In the genomic region with DNA sequence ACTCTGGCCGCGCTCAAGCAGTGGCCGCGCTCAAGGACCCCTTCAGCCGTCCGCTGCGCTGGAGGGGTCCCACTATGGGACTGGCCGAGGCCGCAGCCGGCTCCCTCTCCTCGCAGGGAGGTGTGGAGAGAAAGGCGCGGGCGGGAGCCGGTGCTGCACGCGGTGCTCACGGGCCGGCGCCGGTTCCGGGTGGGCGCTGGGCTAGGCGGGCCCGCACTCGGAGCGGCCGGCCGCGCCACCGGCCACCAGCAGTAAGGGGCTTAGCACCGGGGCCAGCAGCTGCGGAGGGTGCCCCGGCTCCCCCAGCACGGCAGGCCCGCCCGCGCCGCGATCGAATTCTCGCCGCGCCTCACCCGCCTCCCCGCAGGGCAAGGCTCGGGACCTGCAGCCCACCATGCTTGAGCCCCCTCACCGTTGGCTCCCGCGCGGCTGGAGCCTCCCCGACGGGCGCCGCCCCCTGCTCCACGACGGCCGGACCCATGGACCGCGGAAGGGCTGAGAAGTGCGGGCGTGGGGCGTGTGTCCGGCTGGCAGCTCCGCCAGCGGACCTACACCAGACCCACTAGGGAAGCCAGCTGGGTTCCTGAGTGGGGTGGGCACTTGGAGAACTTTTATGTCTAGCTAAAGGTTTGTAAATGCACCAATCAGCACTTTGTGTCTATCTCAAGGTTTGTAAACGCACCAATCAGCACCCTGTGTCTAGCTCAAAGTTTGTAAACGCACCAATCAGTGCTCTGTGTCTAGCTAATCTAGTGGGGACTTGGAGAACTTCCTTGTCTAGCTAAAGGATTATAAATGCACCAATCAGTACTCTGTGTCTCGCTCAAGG, we compare ENCODE assay signal across 9 cellular contexts. TPM values are rescaled to one million over a fixed set of nuclear protein-coding genes. Genes with fewer than 3 reads are reported as not detected.
DNase-seq lines count a peak whose midpoint lies in the region; ATAC-seq, FAIRE-seq and TF ChIP-seq lines count a peak whose summit lies in the region.
"Had no signal": no experiment of that assay in that cellular context is flagged by ENCODE, and none has a peak within 500 bp of the region (broad histone marks: within the 10 kb centered on the region; RNA-seq: fewer than 3 reads in every experiment).

No MANE protein-coding gene starts in this region.

- H3K4me1 ChIP-seq in muscle layer of duodenum (ENCODE audit: control insufficient read depth in 1 of 2, insufficient read depth in 2 of 2, low read length in 2 of 2), result peaks cover 3 to 9% of the 10 kb centered on the region in 2 donors

- ATAC-seq in Right ventricle myocardium inferior (peak; percentile 59), GM21423 (IDR thresholded peaks at IDR 0.05; ENCODE audit: unreplicated experiment) (no peak), HG03097 (IDR thresholded peaks at IDR 0.05; ENCODE audit: low FRiP score, unreplicated experiment) (no peak)

- intact Hi-C loops in Right ventricle myocardium inferior (cut with DNase I), result loop anchor here (2.0 to 5.0 kb wide), 3 partner anchors 50 to 340 kb away; a partner anchor contains a TSS
- intact Hi-C loops in cardiac septum (cut with DNase I), result loop anchor here (5.0 kb wide), 2 partner anchors 220 to 355 kb away; a partner anchor contains a TSS
- intact Hi-C loops in dorsolateral prefrontal cortex (cut with DNase I), result loop anchor here in 1 of 2 donors (2.0 to 5.0 kb wide), 4 partner anchors 50 to 357 kb away; a partner anchor contains a TSS

- no peaks in the 10 kb centered on the region for H3K9me3 ChIP-seq in muscle layer of duodenum (ENCODE audit: control insufficient read depth in 1 of 2, low read length in 2 of 2)

- DNase-seq in Right ventricle myocardium inferior (ENCODE audit: missing footprints) (no peak), cardiac septum (ENCODE audit: low spot score) (no peak), dorsolateral prefrontal cortex (no peak), urothelium cell line (ENCODE audit: low spot score) (no peak), COLO829 (ENCODE audit: low spot score) (no peak)
- DNase-seq: OCI-M1 had no signal

- peak; percentile 5 for FAIRE-seq in urothelium cell line (lab: Jason Lieb, UNC)

- H3K27me3 ChIP-seq in dorsolateral prefrontal cortex (peaks cover 0 to 15% (median 4%) of the 10 kb centered on the region in 45 donors), muscle layer of duodenum (ENCODE audit: low read depth, low read length) (no peaks in the 10 kb centered on the region)

- no peak overlapping the region for H3K27ac ChIP-seq in dorsolateral prefrontal cortex
- no peak overlapping the region for H3K27ac ChIP-seq in muscle layer of duodenum (ENCODE audit: low read length)

- H3K36me3 ChIP-seq in muscle layer of duodenum (ENCODE audit: control insufficient read depth in 1 of 2, insufficient read depth in 2 of 2, low read length in 2 of 2), result no peaks in the 10 kb centered on the region

- H3K4me3 ChIP-seq in dorsolateral prefrontal cortex (peak overlapping the region; percentile 32 to 75 (median 57)), muscle layer of duodenum (ENCODE audit: low read depth in 1 of 2, low read length in 2 of 2) (peak overlapping the region; percentile 37 to 83)

- TF ChIP-seq CTCF in dorsolateral prefrontal cortex (IDR thresholded peaks at IDR 0.05 in 54 of 56, conservative IDR thresholded peaks at IDR 0.05 in 2 of 56; ENCODE audit: low read depth in 1 of 56, partially characterized antibody in 56 of 56), result no peak

RNA-seq across cellular contexts. Expression of a gene that starts 49.5 kb away (rescaled TPM):
- total RNA-seq in Right ventricle myocardium inferior (13.0 TPM), cardiac septum (11.2 TPM), dorsolateral prefrontal cortex (10 to 100 TPM; 15.5 to 37.2 (median 24.2) TPM)

RNA-seq across cellular contexts. Expression of a gene that starts 49.7 kb away (rescaled TPM):
- total RNA-seq in Right ventricle myocardium inferior (20.5 TPM), cardiac septum (16.3 TPM), dorsolateral prefrontal cortex (10 to 100 TPM; 39.9 to 74.9 (median 59.1) TPM)
